Comparison of ENCODE assay signal across 17 cellular contexts in the genomic region with DNA sequence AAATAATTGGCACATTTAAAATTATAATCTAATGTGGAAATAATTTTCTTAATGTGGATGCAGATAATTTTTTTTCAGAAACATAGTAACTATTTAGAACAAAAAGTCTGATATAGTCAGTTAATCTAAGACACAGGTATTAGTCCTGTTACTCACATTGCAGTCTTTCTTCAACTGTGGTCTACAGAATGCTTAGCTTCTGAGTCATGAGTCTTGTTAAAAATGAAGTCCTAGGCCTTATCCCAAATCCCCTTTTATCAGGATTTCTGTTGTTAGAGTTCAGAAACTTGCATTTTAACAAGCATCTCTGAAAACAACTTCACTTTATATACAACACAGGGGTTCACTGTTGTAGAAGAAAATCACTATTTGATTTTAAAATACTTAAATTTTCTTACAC.
DNase-seq lines count a peak whose midpoint lies in the region; TF ChIP-seq lines count a peak whose summit lies in the region.
"Had no signal": no experiment of that assay in that cellular context is flagged by ENCODE, and none has a peak within 500 bp of the region (broad histone marks: within the 10 kb centered on the region; RNA-seq: fewer than 3 reads in every experiment).

No MANE protein-coding gene starts in this region.

- H3K4me3 Mint-ChIP-seq in nephron progenitor cell, result no peak overlapping the region
- H3K4me3 Mint-ChIP-seq: activated CD8-positive, alpha-beta T cell treated with anti-CD3 and anti-CD28 coated beads, Interleukin-2, amount 10 ng/mL, durations not matched to agents 7 days and 5 days; CD14-positive monocyte had no signal

- H3K9me3 Mint-ChIP-seq in nephron progenitor cell, result no peaks in the 10 kb centered on the region

- DNase-seq in AG10803 (ENCODE audit: low read depth), result peak; percentile 56
- peak; percentile 56 for DNase-seq in HT1080 (ENCODE audit: low read depth)
- peak; percentile 63 to 70 for DNase-seq in cardiac fibroblast (ENCODE audit: low read depth in 2 of 2)
- DNase-seq in kidney tubule cell (ENCODE audit: low spot score), result peak; percentile 63
- no peak for DNase-seq in mesenteric fat pad (ENCODE audit: low spot score)
- DNase-seq in SK-N-DZ (ENCODE audit: low spot score), result no peak
- DNase-seq in Ammon's horn (ENCODE audit: low spot score), result no peak
- DNase-seq in nephron progenitor cell, result no peak
- DNase-seq: activated CD8-positive, alpha-beta T cell treated with anti-CD3 and anti-CD28 coated beads, Interleukin-2, amount 10 ng/mL, durations not matched to agents 7 days and 5 days; activated effector memory CD4-positive, alpha-beta T cell treated with Interleukin-2 at 50 U/mL for 16 hours; GF-D8; kidney; substantia nigra had no signal

- no peaks in the 10 kb centered on the region for H3K27me3 Mint-ChIP-seq in nephron progenitor cell (ENCODE audit: low read depth, poor library complexity)
- H3K27me3 Mint-ChIP-seq: progenitor cell of endocrine pancreas had no signal

- H3K4me3 ChIP-seq in AG10803 (ENCODE audit: low read length) (no peak overlapping the region), cardiac fibroblast (replicated peaks in 1 of 2; ENCODE audit: low read depth in 2 of 2, low read length in 2 of 2) (no peak overlapping the region)
- H3K4me3 ChIP-seq: ascending aorta, SK-N-MC had no signal

- no peaks in the 10 kb centered on the region for H3K4me1 Mint-ChIP-seq in nephron progenitor cell
- H3K4me1 Mint-ChIP-seq: CD14-positive monocyte had no signal

- H3K36me3 Mint-ChIP-seq in nephron progenitor cell (ENCODE audit: low read depth), result no peaks in the 10 kb centered on the region

- no peak for TF ChIP-seq CTCF in AG10803 (conservative IDR thresholded peaks at IDR 0.05; ENCODE audit: low read length)
- TF ChIP-seq CTCF in cardiac fibroblast (IDR thresholded peaks at IDR 0.05; ENCODE audit: low read depth, low read length), result no peak
- TF ChIP-seq CTCF in nephron progenitor cell (IDR thresholded peaks at IDR 0.05), result no peak

- H3K27ac Mint-ChIP-seq in nephron progenitor cell, result no peak overlapping the region
- H3K27ac Mint-ChIP-seq: activated CD8-positive, alpha-beta T cell treated with anti-CD3 and anti-CD28 coated beads, Interleukin-2, amount 10 ng/mL, durations not matched to agents 7 days and 5 days; CD14-positive monocyte; progenitor cell of endocrine pancreas had no signal

Comparison
In these comparisons a context has a peak if more than half of its experiments do, and no peak if none do; other contexts are left out.
1. DNase-seq: peak in AG10803 (single experiment), HT1080 (single experiment), cardiac fibroblast (2 of 2) and kidney tubule cell (single experiment); none in mesenteric fat pad (single experiment), SK-N-DZ (single experiment), Ammon's horn (single experiment) and nephron progenitor cell (single experiment).